In the genomic region with DNA sequence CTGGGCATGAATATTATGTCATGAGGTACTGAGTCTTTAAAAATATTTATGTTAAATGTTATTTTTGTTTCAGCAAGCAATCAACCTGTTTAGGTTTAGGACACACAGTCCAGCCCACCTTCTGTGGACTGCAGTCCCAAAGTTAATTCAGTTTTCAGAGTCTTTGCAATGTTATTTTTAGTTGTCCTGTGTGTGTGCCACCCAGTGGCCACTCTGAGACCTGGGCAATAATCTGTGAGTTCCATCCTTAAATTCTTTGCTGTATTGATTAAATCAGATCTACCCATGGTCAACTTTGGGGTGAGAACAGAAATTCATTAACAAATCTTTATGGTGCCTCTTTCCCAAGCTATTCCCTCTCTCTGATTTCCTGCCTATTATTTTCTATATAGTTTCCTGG, we compare ENCODE assay signal across 15 cellular contexts.
DNase-seq lines count a peak whose midpoint lies in the region; ATAC-seq, FAIRE-seq and TF ChIP-seq lines count a peak whose summit lies in the region.
"Had no signal": no experiment of that assay in that cellular context is flagged by ENCODE, and none has a peak within 500 bp of the region (broad histone marks: within the 10 kb centered on the region; RNA-seq: fewer than 3 reads in every experiment).

No MANE protein-coding gene starts in this region.

- intact Hi-C loops in Caco-2 (cut with micrococcal nuclease; ENCODE audit: unreplicated experiment): loop anchor here (1.0 to 10.0 kb wide), 2 partner anchors 130 to 479 kb away; no protein-coding TSS in a partner anchor
- intact Hi-C loops in HCT116 (cut with micrococcal nuclease): loop anchor here (1.0 to 10.0 kb wide), 3 partner anchors 130 to 369 kb away; no protein-coding TSS in a partner anchor
- intact Hi-C loops in HepG2 (cut with micrococcal nuclease; ENCODE audit: unreplicated experiment): loop anchor here (1.0 kb wide), 3 partner anchors 130 to 368 kb away; no protein-coding TSS in a partner anchor

- peak; percentile 42 for FAIRE-seq in HepG2 (lab: Jason Lieb, UNC)
- FAIRE-seq: small intestine had no signal

- H3K4me1 ChIP-seq in Caco-2: no peaks in the 10 kb centered on the region
- H3K4me1 ChIP-seq in HCT116 (ENCODE audit: control insufficient read depth in 1 of 2, insufficient read depth in 2 of 2, low read length in 2 of 2): no peaks in the 10 kb centered on the region
- no peaks in the 10 kb centered on the region for H3K4me1 ChIP-seq in HepG2 (ENCODE audit: insufficient read depth, low read length)

- H3K4me3 ChIP-seq in Caco-2 (ENCODE audit: low read depth, low read length) (no peak overlapping the region), HCT116 (replicated peaks in 1 of 2; ENCODE audit: low read depth in 1 of 2, low read length in 2 of 2) (no peak overlapping the region), WERI-Rb-1 (ENCODE audit: low read depth, low read length) (no peak overlapping the region), HepG2 (replicated peaks in 1 of 3; ENCODE audit: insufficient read depth in 1 of 3, low read depth in 2 of 3, low read length in 3 of 3) (no peak overlapping the region)

- TF ChIP-seq RAD21 in HCT116 (IDR thresholded peaks at IDR 0.05; ENCODE audit: low read depth): peak; percentile 24; the same call in 1 of the 2 replicates
- TF ChIP-seq RAD21 in HepG2 (CRISPR knock-in tag; IDR thresholded peaks at IDR 0.05): no peak; the same call in 1 of the 2 replicates

- H3K27ac Mint-ChIP-seq in Caco-2 (ENCODE audit: unreplicated experiment): no peak overlapping the region
- H3K27ac Mint-ChIP-seq in activated CD8-positive, alpha-beta memory T cell treated with anti-CD3 and anti-CD28 coated beads, Interleukin-2, amount 10 ng/mL, durations not matched to agents 7 days and 5 days: no peak overlapping the region
- H3K27ac Mint-ChIP-seq: activated CD8-positive, alpha-beta T cell treated with anti-CD3 and anti-CD28 coated beads, Interleukin-2, amount 10 ng/mL, durations not matched to agents 7 days and 5 days; CD8-positive, alpha-beta memory T cell had no signal

- H3K27me3 ChIP-seq in Caco-2 (replicated peaks; ENCODE audit: control insufficient read depth, insufficient read depth, low read length) (no peaks in the 10 kb centered on the region), HCT116 (ENCODE audit: insufficient read depth, low read length) (no peaks in the 10 kb centered on the region), WERI-Rb-1 (ENCODE audit: insufficient read depth, low read depth, severe bottlenecking) (no peaks in the 10 kb centered on the region), HepG2 (ENCODE audit: control insufficient read depth in 1 of 2, insufficient read depth in 2 of 2, low read length in 2 of 2) (no peaks in the 10 kb centered on the region)

- H3K4me2 ChIP-seq in HCT116 (ENCODE audit: low read length) (no peak overlapping the region), HepG2 (ENCODE audit: low read depth, low read length) (no peak overlapping the region)

- H3K9me3 ChIP-seq in Caco-2 (peaks cover 7% of the 10 kb centered on the region; the same call in 1 of the 2 replicates), HCT116 (ENCODE audit: control insufficient read depth in 1 of 2, insufficient read depth in 1 of 2, low read depth in 1 of 2, low read length in 2 of 2) (no peaks in the 10 kb centered on the region), WERI-Rb-1 (ENCODE audit: severe bottlenecking) (no peaks in the 10 kb centered on the region), HepG2 (ENCODE audit: low read length) (no peaks in the 10 kb centered on the region)

- H3K36me3 ChIP-seq in Caco-2 (ENCODE audit: control insufficient read depth, insufficient read depth, low read length) (no peaks in the 10 kb centered on the region), HCT116 (ENCODE audit: control insufficient read depth in 1 of 2, insufficient read depth in 2 of 2, low read length in 2 of 2) (no peaks in the 10 kb centered on the region), WERI-Rb-1 (no peaks in the 10 kb centered on the region), HepG2 (replicated peaks in 1 of 2; ENCODE audit: control insufficient read depth in 1 of 2, insufficient read depth in 2 of 2, low read length in 2 of 2) (no peaks in the 10 kb centered on the region)

- no peak overlapping the region for H3K27ac ChIP-seq in HCT116 (ENCODE audit: low read depth, low read length)
- no peak overlapping the region for H3K27ac ChIP-seq in WERI-Rb-1
- no peak overlapping the region for H3K27ac ChIP-seq in HepG2 (ENCODE audit: extremely low read length, insufficient read depth, low read length)

- in situ Hi-C loops in HepG2 (cut with HindIII; ENCODE audit: extremely low pct_ligation_motif_present, low pct_unique_long_range_greater_than_20kb): loop anchor here (5.0 kb wide), 1 partner anchor 131 kb away; no protein-coding TSS in a partner anchor

- no peaks in the 10 kb centered on the region for H3K36me3 Mint-ChIP-seq in Caco-2 (ENCODE audit: insufficient read depth, unreplicated experiment)
- no peaks in the 10 kb centered on the region for H3K36me3 Mint-ChIP-seq in activated CD8-positive, alpha-beta memory T cell treated with anti-CD3 and anti-CD28 coated beads, Interleukin-2, amount 10 ng/mL, durations not matched to agents 7 days and 5 days
- H3K36me3 Mint-ChIP-seq: CD8-positive, alpha-beta memory T cell had no signal

- peaks cover 10% of the 10 kb centered on the region for H3K9me3 Mint-ChIP-seq in Caco-2 (ENCODE audit: unreplicated experiment)
- H3K9me3 Mint-ChIP-seq in activated CD8-positive, alpha-beta memory T cell treated with anti-CD3 and anti-CD28 coated beads, Interleukin-2, amount 10 ng/mL, durations not matched to agents 7 days and 5 days (ENCODE audit: low read depth): no peaks in the 10 kb centered on the region

- RAD21 ChIA-PET in HCT116 (lab: Charles Lee; ENCODE audit: low non-redundant PET in 1 of 2, low total read pairs in 2 of 2, uncharacterized antibody in 2 of 2, unreplicated experiment in 2 of 2): no interaction called here

- H3K9me2 ChIP-seq in HCT116 (ENCODE audit: insufficient read depth): no peaks in the 10 kb centered on the region

- H2AFZ ChIP-seq in HCT116 (ENCODE audit: low read depth, low read length, poor library complexity, severe bottlenecking): no peak overlapping the region
- no peak overlapping the region for H2AFZ ChIP-seq in HepG2 (ENCODE audit: low read length)

- ATAC-seq in HCT116 (peak; percentile 65), HepG2 (peak; percentile 62), GM21825 (IDR thresholded peaks at IDR 0.05; ENCODE audit: unreplicated experiment) (no peak)
- no peak for ATAC-seq in activated CD8-positive, alpha-beta memory T cell treated with anti-CD3 and anti-CD28 coated beads, Interleukin-2, amount 10 ng/mL, durations not matched to agents 7 days and 5 days
- ATAC-seq: activated CD8-positive, alpha-beta T cell treated with anti-CD3 and anti-CD28 coated beads, Interleukin-2, amount 10 ng/mL, durations not matched to agents 7 days and 5 days had no signal

- peaks cover 7% of the 10 kb centered on the region for H3K4me1 Mint-ChIP-seq in Caco-2 (ENCODE audit: low read depth, unreplicated experiment)
- no peaks in the 10 kb centered on the region for H3K4me1 Mint-ChIP-seq in activated CD8-positive, alpha-beta memory T cell treated with anti-CD3 and anti-CD28 coated beads, Interleukin-2, amount 10 ng/mL, durations not matched to agents 7 days and 5 days
- H3K4me1 Mint-ChIP-seq: CD8-positive, alpha-beta memory T cell had no signal

- no peak overlapping the region for H3K9ac ChIP-seq in HCT116 (ENCODE audit: low read length)
- H3K9ac ChIP-seq in HepG2 (ENCODE audit: insufficient read depth, low read depth, low read length): no peak overlapping the region

- peaks cover 8% of the 10 kb centered on the region for H3K27me3 Mint-ChIP-seq in Caco-2 (ENCODE audit: insufficient read depth, unreplicated experiment)
- H3K27me3 Mint-ChIP-seq in activated CD8-positive, alpha-beta memory T cell treated with anti-CD3 and anti-CD28 coated beads, Interleukin-2, amount 10 ng/mL, durations not matched to agents 7 days and 5 days: no peaks in the 10 kb centered on the region

- POLR2A ChIA-PET in Caco-2 (lab: Charles Lee): no interaction called here
- POLR2A ChIA-PET in HCT116 (lab: Charles Lee): no interaction called here
- POLR2A ChIA-PET in HepG2 (lab: Yijun Ruan, JAX): no interaction called here

- TF ChIP-seq EP300 in HepG2 (IDR thresholded peaks at IDR 0.05; ENCODE audit: low read depth in 2 of 2, low read length in 2 of 2) (no peak), HepG2 (CRISPR knock-in tag; IDR thresholded peaks at IDR 0.05; ENCODE audit: borderline replicate concordance) (no peak)

- peak in 1 of 2 experiments; percentile 10 for DNase-seq in Caco-2
- DNase-seq in HCT116 (ENCODE audit: low read depth, low spot score): peak; percentile 2
- DNase-seq in WERI-Rb-1: no peak
- DNase-seq in HepG2 (ENCODE audit: low spot score): peak; percentile 7
- no peak for DNase-seq in activated CD8-positive, alpha-beta memory T cell treated with anti-CD3 and anti-CD28 coated beads, Interleukin-2, amount 10 ng/mL, durations not matched to agents 7 days and 5 days
- no peak for DNase-seq in activated CD4-positive, alpha-beta T cell treated with anti-CD3 and anti-CD28 coated beads, Interleukin-2, amount 50 U/mL, for 48 hours
- no peak for DNase-seq in NCI-H526 treated with DMSO at 0.1 percent for 48 hours (lab: John Stamatoyannopoulos, UW)
- DNase-seq: activated CD8-positive, alpha-beta T cell treated with anti-CD3 and anti-CD28 coated beads, Interleukin-2, amount 10 ng/mL, durations not matched to agents 7 days and 5 days; amniotic stem cell; CD8-positive, alpha-beta memory T cell; midbrain; NCI-H2029; small intestine; SW 1271 had no signal

- TF ChIP-seq CTCF in Caco-2 (IDR thresholded peaks at IDR 0.05; ENCODE audit: insufficient read depth in 1 of 2, low read depth in 1 of 2, low read length in 1 of 2, severe bottlenecking in 1 of 2, unreplicated experiment in 1 of 2): peak; percentile 69 to 71
- TF ChIP-seq CTCF in HCT116 (IDR thresholded peaks at IDR 0.05 in 2 of 3, conservative IDR thresholded peaks at IDR 0.05 in 1 of 3; ENCODE audit: borderline replicate concordance in 1 of 3, insufficient read depth in 1 of 3, low read depth in 2 of 3, low read length in 2 of 3): peak; percentile 28 to 67 (median 64); a peak in 5 of 6 replicates
- TF ChIP-seq CTCF in WERI-Rb-1 (IDR thresholded peaks at IDR 0.05; ENCODE audit: low read depth, low read length): peak; percentile 48
- peak; percentile 53 for TF ChIP-seq CTCF in HepG2 (CRISPR knock-in tag; IDR thresholded peaks at IDR 0.05)

- CTCF ChIA-PET in Caco-2 (lab: Charles Lee) (no interaction called here), HCT116 (lab: Charles Lee) (interaction anchor here (1.6 kb wide), 1 partner anchor 130 kb away, joined by 5 read pairs; no protein-coding TSS in a partner anchor), HepG2 (lab: Yijun Ruan, JAX; ENCODE audit: low intra/inter-chr PET ratio, low total read pairs) (interaction anchor here (2.1 to 3.5 kb wide), 2 partner anchors 130 to 203 kb away, joined by 7 to 17 read pairs; no protein-coding TSS in a partner anchor)
- CTCF ChIA-PET in activated CD8-positive, alpha-beta memory T cell treated with anti-CD3 and anti-CD28 coated beads, Interleukin-2, amount 10 ng/mL, durations not matched to agents 7 days and 5 days (lab: Charles Lee): interaction anchor here (1.4 kb wide), 1 partner anchor 203 kb away, joined by 4 read pairs; no protein-coding TSS in a partner anchor

- no peak overlapping the region for H3K4me3 Mint-ChIP-seq in Caco-2 (ENCODE audit: unreplicated experiment)
- H3K4me3 Mint-ChIP-seq in activated CD8-positive, alpha-beta memory T cell treated with anti-CD3 and anti-CD28 coated beads, Interleukin-2, amount 10 ng/mL, durations not matched to agents 7 days and 5 days: no peak overlapping the region
- H3K4me3 Mint-ChIP-seq: activated CD8-positive, alpha-beta T cell treated with anti-CD3 and anti-CD28 coated beads, Interleukin-2, amount 10 ng/mL, durations not matched to agents 7 days and 5 days; CD8-positive, alpha-beta memory T cell had no signal

- no peaks in the 10 kb centered on the region for H4K20me1 ChIP-seq in HCT116 (ENCODE audit: insufficient read depth)
- no peaks in the 10 kb centered on the region for H4K20me1 ChIP-seq in HepG2 (ENCODE audit: insufficient read depth, low read length)

- BruUV-seq in Caco-2 (replicated peaks; lab: Mats Ljungman, UMichigan) (no TSS peak), HCT116 (replicated peaks; lab: Mats Ljungman, UMichigan) (no TSS peak), HepG2 (replicated peaks; lab: Mats Ljungman, UMichigan) (no TSS peak)

- TF ChIP-seq POLR2A in HCT116 (IDR thresholded peaks at IDR 0.05; ENCODE audit: borderline replicate concordance, extremely low read depth, insufficient read depth, insufficient read length) (no peak), HepG2 (IDR thresholded peaks at IDR 0.05; ENCODE audit: insufficient read depth in 1 of 2, low read depth in 2 of 2, low read length in 2 of 2) (no peak)

- H3K79me2 ChIP-seq in HCT116 (ENCODE audit: insufficient read depth, low read length) (no peaks in the 10 kb centered on the region), HepG2 (ENCODE audit: insufficient read depth, low read length) (no peaks in the 10 kb centered on the region)

Comparison
In these comparisons a context has a peak if more than half of its experiments do, and no peak if none do; other contexts are left out.
1. DNase-seq: peak in HCT116 (single experiment) and HepG2 (single experiment); none in WERI-Rb-1 (single experiment), activated CD8-positive, alpha-beta memory T cell treated with anti-CD3 and anti-CD28 coated beads, Interleukin-2, amount 10 ng/mL, durations not matched to agents 7 days and 5 days (single experiment), activated CD4-positive, alpha-beta T cell treated with anti-CD3 and anti-CD28 coated beads, Interleukin-2, amount 50 U/mL, for 48 hours (0 of 2) and NCI-H526 treated with DMSO at 0.1 percent for 48 hours (single experiment).
2. ATAC-seq: peak in HCT116 (single experiment) and HepG2 (single experiment); none in activated CD8-positive, alpha-beta memory T cell treated with anti-CD3 and anti-CD28 coated beads, Interleukin-2, amount 10 ng/mL, durations not matched to agents 7 days and 5 days (single experiment) and GM21825 (single experiment).
3. Peak in every context shown above with its lines, with median percentiles within 50 percentile points of each other: CTCF ChIP-seq.